In the genomic region with DNA sequence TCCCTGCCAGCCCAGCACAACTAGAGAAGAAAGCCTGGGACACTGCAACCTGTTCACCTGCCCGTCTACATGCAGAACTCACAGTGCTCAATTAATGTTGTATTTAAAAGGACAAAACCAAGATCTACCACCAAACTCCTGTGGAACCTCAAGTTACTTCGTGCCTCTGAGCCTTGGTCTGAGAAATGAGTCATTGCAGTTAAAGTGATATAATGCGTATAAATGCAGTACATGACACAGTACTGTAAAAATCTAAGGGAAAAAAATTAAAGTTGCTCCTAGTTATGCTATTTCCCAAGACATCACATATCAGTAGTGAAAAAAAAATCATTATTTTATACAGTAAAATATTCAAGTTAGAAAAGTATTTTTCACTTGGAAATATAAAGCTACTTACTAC, we compare ENCODE assay signal across 17 cellular contexts.
"Had no signal": no experiment of that assay in that cellular context is flagged by ENCODE, and none has a peak within 500 bp of the region (broad histone marks: within the 10 kb centered on the region; RNA-seq: fewer than 3 reads in every experiment).

No MANE protein-coding gene starts in this region.

- H3K27me3 Mint-ChIP-seq: activated naive CD4-positive, alpha-beta T cell treated with anti-CD3 and anti-CD28 coated beads, Interleukin-2, amount 10 ng/mL, durations not matched to agents 7 days and 5 days; activated naive CD8-positive, alpha-beta T cell treated with anti-CD3 and anti-CD28 coated beads, Interleukin-2, amount 50 U/mL, for 24 hours; memory B cell; naive B cell; stimulated activated naive CD8-positive, alpha-beta T cell treated with anti-CD3 and anti-CD28 coated beads, Interleukin-15, Interleukin-2, amounts not matched to agents 100 ng/mL and 50 ng/mL, for 24 hours had no signal

- H3K4me1 Mint-ChIP-seq: activated naive CD4-positive, alpha-beta T cell treated with anti-CD3 and anti-CD28 coated beads, Interleukin-2, amount 10 ng/mL, durations not matched to agents 7 days and 5 days; activated naive CD8-positive, alpha-beta T cell treated with anti-CD3 and anti-CD28 coated beads, Interleukin-2, amount 50 U/mL, for 24 hours; endodermal cell; immature natural killer cell; memory B cell; naive B cell had no signal

- DNase-seq: activated CD4-positive, alpha-beta T cell treated with anti-CD3 and anti-CD28 coated beads, Interleukin-2, amount 50 U/mL, for 1 hour; activated CD4-positive, CD25-positive, alpha-beta regulatory T cell treated with anti-CD3 and anti-CD28 coated beads, Interleukin-2, amount 50 U/mL, for 72 hours; activated CD8-positive, alpha-beta memory T cell treated with anti-CD3 and anti-CD28 coated beads, Interleukin-2, amount 50 U/mL, for 4 hours; activated naive CD4-positive, alpha-beta T cell treated with anti-CD3 and anti-CD28 coated beads, Interleukin-2, amount 10 ng/mL, durations not matched to agents 7 days and 5 days; activated naive CD8-positive, alpha-beta T cell treated with anti-CD3 and anti-CD28 coated beads, Interleukin-2, amount 50 U/mL, for 24 hours; activated T-cell treated with anti-CD3 and anti-CD28 coated beads, Interleukin-2, amount 50 U/mL, for 4 hours; dorsolateral prefrontal cortex; endodermal cell; heart right ventricle; immature natural killer cell; naive B cell; stimulated activated CD4-positive, alpha-beta T cell treated with anti-CD3 and anti-CD28 coated beads, Interleukin-2, amount 100 ng/mL, for 24 hours had no signal

- H3K27ac Mint-ChIP-seq: activated naive CD4-positive, alpha-beta T cell treated with anti-CD3 and anti-CD28 coated beads, Interleukin-2, amount 10 ng/mL, durations not matched to agents 7 days and 5 days; activated naive CD8-positive, alpha-beta T cell treated with anti-CD3 and anti-CD28 coated beads, Interleukin-2, amount 50 U/mL, for 24 hours; endodermal cell; immature natural killer cell; memory B cell; neural progenitor cell; stimulated activated naive CD8-positive, alpha-beta T cell treated with anti-CD3 and anti-CD28 coated beads, Interleukin-15, Interleukin-2, amounts not matched to agents 100 ng/mL and 50 ng/mL, for 24 hours; T-helper 1 cell treated with Interleukin-12 subunit alpha and Interleukin-12 subunit beta and Interleukin-4 antibody, amounts not matched to agents 30 μg/mL and 1 μg/mL, for 36 hours had no signal

- ATAC-seq: activated naive CD8-positive, alpha-beta T cell treated with anti-CD3 and anti-CD28 coated beads, Interleukin-2, amount 50 U/mL, for 24 hours; activated T-cell treated with anti-CD3 and anti-CD28 coated beads, Interleukin-2, amount 50 U/mL, for 4 hours; gastroesophageal sphincter; heart right ventricle had no signal

- H3K4me3 Mint-ChIP-seq: activated naive CD4-positive, alpha-beta T cell treated with anti-CD3 and anti-CD28 coated beads, Interleukin-2, amount 10 ng/mL, durations not matched to agents 7 days and 5 days; activated naive CD8-positive, alpha-beta T cell treated with anti-CD3 and anti-CD28 coated beads, Interleukin-2, amount 50 U/mL, for 24 hours; activated T-cell treated with anti-CD3 and anti-CD28 coated beads, Interleukin-2, amount 50 U/mL, for 4 hours; endodermal cell; immature natural killer cell; memory B cell; naive B cell; neural progenitor cell; stimulated activated naive CD8-positive, alpha-beta T cell treated with anti-CD3 and anti-CD28 coated beads, Interleukin-15, Interleukin-2, amounts not matched to agents 100 ng/mL and 50 ng/mL, for 24 hours; T-helper 1 cell treated with Interleukin-12 subunit alpha and Interleukin-12 subunit beta and Interleukin-4 antibody, amounts not matched to agents 30 μg/mL and 1 μg/mL, for 36 hours had no signal

- H3K36me3 Mint-ChIP-seq: activated naive CD4-positive, alpha-beta T cell treated with anti-CD3 and anti-CD28 coated beads, Interleukin-2, amount 10 ng/mL, durations not matched to agents 7 days and 5 days; memory B cell; naive B cell had no signal

- H3K9me3 Mint-ChIP-seq: endodermal cell had no signal
